8 cellular contexts compared by ENCODE assay signal in the genomic region with DNA sequence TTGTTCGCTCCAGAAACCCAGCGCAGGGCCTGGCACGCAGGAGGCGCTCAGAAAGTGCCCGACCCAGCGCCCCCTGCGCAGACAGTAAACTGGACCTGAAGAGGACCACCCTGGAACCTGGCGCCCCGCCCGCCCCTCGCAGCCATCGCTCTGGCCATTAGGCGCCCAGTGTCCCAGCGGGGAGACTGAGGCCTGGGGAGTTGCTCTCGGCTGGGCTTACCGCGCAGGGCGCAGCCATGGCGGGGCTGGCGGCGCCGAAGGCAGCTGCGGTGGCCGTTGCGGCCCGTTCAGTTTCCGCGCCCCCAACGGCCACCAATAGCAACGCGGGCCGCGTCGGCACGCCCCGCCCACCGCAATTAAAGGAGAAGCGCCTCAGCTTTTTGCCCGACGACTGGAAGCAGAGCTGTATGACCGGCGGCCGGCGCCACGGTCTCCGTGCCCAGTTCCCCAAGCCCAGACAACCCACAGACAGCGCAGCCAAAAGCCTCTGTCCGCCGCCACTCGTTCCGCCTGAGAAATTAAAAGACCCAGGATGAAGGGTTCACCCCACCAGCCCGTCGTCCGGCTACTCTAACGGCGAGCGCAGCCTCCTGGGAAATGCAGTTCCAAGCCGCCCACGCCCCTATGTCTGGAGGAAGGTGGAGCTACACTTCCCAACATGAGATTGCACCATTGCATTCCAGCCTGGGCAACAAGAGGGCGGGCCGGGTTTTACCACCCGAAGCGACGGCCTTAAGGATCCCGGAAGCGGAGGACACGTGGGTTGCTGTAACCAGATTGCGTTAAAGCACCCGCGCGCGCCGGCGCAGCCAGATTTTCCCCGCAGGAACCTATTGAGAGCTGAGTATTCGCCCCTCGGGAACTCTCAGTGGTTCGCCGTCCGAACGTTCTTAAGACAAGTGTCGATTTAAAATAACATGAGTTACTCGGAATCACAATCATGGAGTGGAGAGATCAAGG. TPM values are rescaled to one million over a fixed set of nuclear protein-coding genes. Genes with fewer than 3 reads are reported as not detected.
A peak's percentile ranks its signal among the peaks of the same experiment; 100 is the strongest.
DNase-seq lines count a peak whose midpoint lies in the region; ATAC-seq and TF ChIP-seq lines count a peak whose summit lies in the region.

A gene (minus strand): TSS at position 289 of the 960 bp plus-strand sequence. CDS start 51 bp downstream, at position 238.

- peaks cover 6 to 27% (median 18%) of the 10 kb centered on the region in 6 donors for H3K4me1 ChIP-seq in spleen

- H3K4me3 ChIP-seq in spleen = peak within 1 kb of the TSS; percentile 60 to 83 (median 66)

- no peaks in the 10 kb centered on the region for H3K27me3 ChIP-seq in spleen (replicated peaks in 1 of 7)

- 0 to 1% (median 0%) methylated on average over 49 to 83 of the region's 83 CpGs for WGBS in spleen, 5 donors

- TF ChIP-seq CTCF in AG09319 (IDR thresholded peaks at IDR 0.05; ENCODE audit: low read depth, low read length) = no peak
- TF ChIP-seq CTCF in spleen (IDR thresholded peaks at IDR 0.05 in 8 of 11, conservative IDR thresholded peaks at IDR 0.05 in 3 of 11) = peak in 8 of 11 experiments; percentile 17 to 48 (median 42)

- peaks cover 0 to 9% (median 0%) of the 10 kb centered on the region in 6 donors for H3K36me3 ChIP-seq in spleen

- ATAC-seq in GM19035 (IDR thresholded peaks at IDR 0.05; ENCODE audit: unreplicated experiment) (peak; percentile 87), HG03342 (IDR thresholded peaks at IDR 0.05; ENCODE audit: unreplicated experiment) (peak; percentile 78)

- H3K27ac ChIP-seq in spleen = peak within 1 kb of the TSS; percentile 81 to 96 (median 92)

- TF ChIP-seq POLR2A in spleen (IDR thresholded peaks at IDR 0.05) = no peak

- peak; percentile 95 for DNase-seq in AG09319 (ENCODE audit: extremely low read depth, low read depth)
- peak; percentile 75 for DNase-seq in NCI-H345 treated with DMSO at 0.1 percent for 48 hours (lab: John Stamatoyannopoulos, UW; ENCODE audit: unreplicated experiment)
- peak; percentile 71 for DNase-seq in activated CD4-positive, CD25-positive, alpha-beta regulatory T cell treated with anti-CD3 and anti-CD28 coated beads, Interleukin-2, amount 50 U/mL, for 16 hours (ENCODE audit: low read depth, low spot score)
- DNase-seq in central memory CD4-positive, alpha-beta T cell = peak; percentile 81
- peak; percentile 99 for DNase-seq in iris pigment epithelial cell (ENCODE audit: low read depth)
- DNase-seq in spleen = peak; percentile 97

- intact Hi-C loops in spleen (cut with DNase I; ENCODE audit: low total_unique reads) = no loop called here

- no peaks in the 10 kb centered on the region for H3K9me3 ChIP-seq in spleen

RNA-seq across cellular contexts. Expression of the gene that starts here (rescaled TPM):
- total RNA-seq in spleen = 1 to 10 TPM; 1.6 to 4.4 (median 2.5) TPM
- 1 to 10 TPM; 2.4 to 3.2 (median 3.2) TPM for polyA plus RNA-seq in spleen

Comparison
In these comparisons a context has a peak if more than half of its experiments do, and no peak if none do; other contexts are left out.
1. Peak in every context shown above with its lines: DNase-seq, ATAC-seq, H3K4me3 ChIP-seq and H3K27ac ChIP-seq.